1 cellular context compared by ENCODE assay signal in the genomic region with DNA sequence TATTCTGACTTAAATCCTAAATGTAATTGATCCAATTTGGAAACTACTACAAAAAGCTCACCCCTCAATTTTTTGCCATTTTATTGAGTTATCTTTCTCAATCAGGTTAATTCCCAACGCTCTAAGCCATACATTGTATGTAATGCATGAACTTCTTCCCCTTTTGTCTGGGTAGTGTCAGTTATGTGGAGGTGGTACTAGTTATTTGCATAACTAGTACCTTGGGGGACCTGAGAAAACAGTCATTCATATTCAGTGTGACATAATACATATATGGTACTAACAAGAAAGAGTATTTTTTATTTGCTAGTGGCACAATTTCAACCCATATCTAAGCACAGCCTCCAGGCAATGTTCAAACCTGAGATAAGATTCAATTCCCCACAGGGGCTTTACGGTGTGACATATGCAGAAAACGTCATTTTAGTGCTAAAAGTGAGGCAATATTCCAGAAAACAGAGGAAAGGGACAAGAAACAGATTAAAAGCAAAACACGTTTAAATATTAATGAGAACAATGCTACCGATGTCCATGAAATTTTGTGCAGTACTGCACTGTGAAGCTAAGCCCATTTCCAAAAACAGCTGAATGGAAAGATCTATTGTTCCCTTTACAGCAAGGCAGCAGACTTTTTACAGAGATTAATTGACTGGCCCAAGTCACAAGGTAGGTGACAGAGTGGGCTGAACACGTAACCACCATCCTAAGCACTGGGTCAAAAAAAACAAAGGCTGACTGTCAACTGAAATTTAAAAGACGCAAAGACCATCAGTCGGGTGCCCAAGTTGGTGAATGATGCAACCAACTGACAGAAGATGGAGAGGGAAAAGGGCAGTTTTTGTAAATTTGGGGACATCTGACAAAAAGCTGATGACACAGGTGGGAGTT.
A peak's percentile ranks its signal among the peaks of the same experiment; 100 is the strongest.
TF ChIP-seq lines count a peak whose summit lies in the region.

No MANE protein-coding gene starts in this region.

TF ChIP-seq in K562, 482 proteins besides CTCF, POLR2A, EP300 and RAD21 (continued from another document and continues in another):
- TF ChIP-seq, protein P1, sequence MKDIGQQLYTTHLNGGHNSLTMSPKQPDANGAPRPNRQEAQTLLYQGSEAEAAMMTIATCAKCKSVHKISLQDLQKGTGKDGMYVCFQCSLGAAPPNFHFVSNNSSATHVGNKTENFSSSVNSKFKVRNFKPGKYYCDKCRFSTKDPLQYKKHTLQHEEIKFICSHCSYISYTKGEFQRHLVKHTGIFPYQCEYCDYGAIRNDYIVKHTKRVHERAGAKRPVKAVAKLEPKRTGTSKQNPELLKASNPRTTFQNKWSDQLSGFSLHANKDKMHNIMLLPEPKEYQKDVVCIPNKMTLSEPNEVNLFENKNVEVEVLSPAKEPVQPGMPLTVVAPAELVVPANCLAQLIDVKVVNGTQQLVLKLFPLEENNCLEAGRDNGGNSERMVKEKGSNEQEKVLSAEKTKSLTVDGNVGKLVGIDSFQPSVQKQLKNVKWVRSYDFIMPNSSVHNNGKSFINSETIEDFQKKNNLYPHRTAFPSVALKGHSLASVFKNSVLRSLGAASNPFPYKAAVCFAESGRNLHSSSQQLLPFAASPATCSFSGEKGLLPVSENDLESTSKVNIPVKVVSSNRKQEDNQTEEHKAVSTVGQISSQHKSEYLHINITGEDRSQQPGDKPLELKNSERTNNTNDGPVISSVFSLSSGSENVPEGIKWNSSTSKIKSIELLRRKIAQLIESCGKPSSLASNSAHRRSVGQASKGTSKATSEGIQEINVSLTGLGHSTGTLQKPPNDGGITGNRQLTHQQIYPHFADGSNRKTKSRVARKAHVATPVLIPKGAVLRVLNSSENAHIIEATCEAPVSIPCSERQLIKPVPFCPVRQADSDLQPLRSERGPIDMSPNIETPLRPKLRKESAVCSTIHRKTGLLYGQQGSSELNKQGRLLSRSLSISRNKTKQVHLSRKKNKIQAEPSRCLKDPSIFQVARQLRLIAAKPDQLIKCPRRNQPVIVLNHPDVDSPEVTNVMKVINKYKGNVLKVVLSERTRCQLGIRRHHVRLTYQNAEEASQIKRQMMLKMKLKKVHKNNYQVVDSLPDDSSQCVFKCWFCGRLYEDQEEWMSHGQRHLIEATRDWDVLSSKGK (CRISPR knock-in tag; IDR thresholded peaks at IDR 0.05), result no peak
- no peak for TF ChIP-seq XRCC4 (IDR thresholded peaks at IDR 0.05; ENCODE audit: extremely low read depth, insufficient read depth, insufficient read length)
- no peak; the same call in 1 of the 2 replicates for TF ChIP-seq ZNF354B (CRISPR knock-in tag; IDR thresholded peaks at IDR 0.05)
- TF ChIP-seq TAL1 (IDR thresholded peaks at IDR 0.05), result peak; percentile 44
- TF ChIP-seq KLF16 (IDR thresholded peaks at IDR 0.05), result no peak
- no peak for TF ChIP-seq SMARCC2 (IDR thresholded peaks at IDR 0.05; ENCODE audit: low read depth)
- TF ChIP-seq ZFPM2 (CRISPR knock-in tag; IDR thresholded peaks at IDR 0.05), result 0 out of 2 replicates have a peak, but pooled peaks have one; percentile 38
- TF ChIP-seq FOXA3 (CRISPR knock-in tag; conservative IDR thresholded peaks at IDR 0.05 in 1 of 2, IDR thresholded peaks at IDR 0.05 in 1 of 2), result no peak
- no peak for TF ChIP-seq PHF8 (IDR thresholded peaks at IDR 0.05; ENCODE audit: borderline replicate concordance, low read length)
- peak; percentile 90 for TF ChIP-seq FOXJ2 (tag; IDR thresholded peaks at IDR 0.05)
- TF ChIP-seq, protein P2, sequence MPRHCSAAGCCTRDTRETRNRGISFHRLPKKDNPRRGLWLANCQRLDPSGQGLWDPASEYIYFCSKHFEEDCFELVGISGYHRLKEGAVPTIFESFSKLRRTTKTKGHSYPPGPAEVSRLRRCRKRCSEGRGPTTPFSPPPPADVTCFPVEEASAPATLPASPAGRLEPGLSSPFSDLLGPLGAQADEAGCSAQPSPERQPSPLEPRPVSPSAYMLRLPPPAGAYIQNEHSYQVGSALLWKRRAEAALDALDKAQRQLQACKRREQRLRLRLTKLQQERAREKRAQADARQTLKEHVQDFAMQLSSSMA (CRISPR knock-in tag; IDR thresholded peaks at IDR 0.05), result no peak
- TF ChIP-seq KDM4B (IDR thresholded peaks at IDR 0.05; ENCODE audit: borderline replicate concordance in 2 of 2, low read depth in 1 of 2), result no peak
- TF ChIP-seq, protein P3, sequence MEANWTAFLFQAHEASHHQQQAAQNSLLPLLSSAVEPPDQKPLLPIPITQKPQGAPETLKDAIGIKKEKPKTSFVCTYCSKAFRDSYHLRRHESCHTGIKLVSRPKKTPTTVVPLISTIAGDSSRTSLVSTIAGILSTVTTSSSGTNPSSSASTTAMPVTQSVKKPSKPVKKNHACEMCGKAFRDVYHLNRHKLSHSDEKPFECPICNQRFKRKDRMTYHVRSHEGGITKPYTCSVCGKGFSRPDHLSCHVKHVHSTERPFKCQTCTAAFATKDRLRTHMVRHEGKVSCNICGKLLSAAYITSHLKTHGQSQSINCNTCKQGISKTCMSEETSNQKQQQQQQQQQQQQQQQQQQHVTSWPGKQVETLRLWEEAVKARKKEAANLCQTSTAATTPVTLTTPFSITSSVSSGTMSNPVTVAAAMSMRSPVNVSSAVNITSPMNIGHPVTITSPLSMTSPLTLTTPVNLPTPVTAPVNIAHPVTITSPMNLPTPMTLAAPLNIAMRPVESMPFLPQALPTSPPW (CRISPR knock-in tag; IDR thresholded peaks at IDR 0.05), result peak; percentile 56
- TF ChIP-seq SAFB (IDR thresholded peaks at IDR 0.05; ENCODE audit: borderline replicate concordance, low read depth, low read length), result no peak
- TF ChIP-seq ZNF699 (CRISPR knock-in tag; IDR thresholded peaks at IDR 0.05; ENCODE audit: insufficient replicate concordance), result no peak
- peak; percentile 25; the same call in 1 of the 2 replicates for TF ChIP-seq ZNF41 (CRISPR knock-in tag; conservative IDR thresholded peaks at IDR 0.05)
- 0 out of 4 replicates have a peak, but pooled peaks of 1 of the 2 experiments have one; percentile 8 for TF ChIP-seq TEAD1 (CRISPR knock-in tag; IDR thresholded peaks at IDR 0.05)
- TF ChIP-seq PTRF (tag; IDR thresholded peaks at IDR 0.05), result no peak
- no peak for TF ChIP-seq CHD1 (IDR thresholded peaks at IDR 0.05; ENCODE audit: low read length)
- TF ChIP-seq PCBP2 (IDR thresholded peaks at IDR 0.05; ENCODE audit: low read depth, low read length, poor library complexity, severe bottlenecking), result no peak
- no peak for TF ChIP-seq RNF2 (IDR thresholded peaks at IDR 0.05)
- TF ChIP-seq NR3C1 (CRISPR knock-in tag; IDR thresholded peaks at IDR 0.05), result no peak
- no peak for TF ChIP-seq BRCA1 (IDR thresholded peaks at IDR 0.05)
- no peak for TF ChIP-seq BRCA1 (CRISPR knock-in tag; IDR thresholded peaks at IDR 0.05)
- TF ChIP-seq HMG20B (CRISPR knock-in tag; IDR thresholded peaks at IDR 0.05), result no peak
- no peak for TF ChIP-seq FOXJ3 (CRISPR knock-in tag; IDR thresholded peaks at IDR 0.05)
- TF ChIP-seq, protein P4, sequence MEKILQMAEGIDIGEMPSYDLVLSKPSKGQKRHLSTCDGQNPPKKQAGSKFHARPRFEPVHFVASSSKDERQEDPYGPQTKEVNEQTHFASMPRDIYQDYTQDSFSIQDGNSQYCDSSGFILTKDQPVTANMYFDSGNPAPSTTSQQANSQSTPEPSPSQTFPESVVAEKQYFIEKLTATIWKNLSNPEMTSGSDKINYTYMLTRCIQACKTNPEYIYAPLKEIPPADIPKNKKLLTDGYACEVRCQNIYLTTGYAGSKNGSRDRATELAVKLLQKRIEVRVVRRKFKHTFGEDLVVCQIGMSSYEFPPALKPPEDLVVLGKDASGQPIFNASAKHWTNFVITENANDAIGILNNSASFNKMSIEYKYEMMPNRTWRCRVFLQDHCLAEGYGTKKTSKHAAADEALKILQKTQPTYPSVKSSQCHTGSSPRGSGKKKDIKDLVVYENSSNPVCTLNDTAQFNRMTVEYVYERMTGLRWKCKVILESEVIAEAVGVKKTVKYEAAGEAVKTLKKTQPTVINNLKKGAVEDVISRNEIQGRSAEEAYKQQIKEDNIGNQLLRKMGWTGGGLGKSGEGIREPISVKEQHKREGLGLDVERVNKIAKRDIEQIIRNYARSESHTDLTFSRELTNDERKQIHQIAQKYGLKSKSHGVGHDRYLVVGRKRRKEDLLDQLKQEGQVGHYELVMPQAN (IDR thresholded peaks at IDR 0.05; ENCODE audit: borderline replicate concordance), result 0 out of 2 replicates have a peak, but pooled peaks have one; percentile 18
- TF ChIP-seq HDAC1 (IDR thresholded peaks at IDR 0.05), result no peak
- TF ChIP-seq GABPB1 (CRISPR knock-in tag; IDR thresholded peaks at IDR 0.05), result no peak
- no peak for TF ChIP-seq REST (CRISPR knock-in tag; IDR thresholded peaks at IDR 0.05; ENCODE audit: low read depth)
- TF ChIP-seq TGIF2 (CRISPR knock-in tag; IDR thresholded peaks at IDR 0.05), result no peak
- TF ChIP-seq NUFIP1 (IDR thresholded peaks at IDR 0.05; ENCODE audit: partially characterized antibody), result no peak
- TF ChIP-seq ETV5 (CRISPR knock-in tag; IDR thresholded peaks at IDR 0.05; ENCODE audit: low read depth), result 0 out of 2 replicates have a peak, but pooled peaks have one; percentile 10
- TF ChIP-seq, protein P5, sequence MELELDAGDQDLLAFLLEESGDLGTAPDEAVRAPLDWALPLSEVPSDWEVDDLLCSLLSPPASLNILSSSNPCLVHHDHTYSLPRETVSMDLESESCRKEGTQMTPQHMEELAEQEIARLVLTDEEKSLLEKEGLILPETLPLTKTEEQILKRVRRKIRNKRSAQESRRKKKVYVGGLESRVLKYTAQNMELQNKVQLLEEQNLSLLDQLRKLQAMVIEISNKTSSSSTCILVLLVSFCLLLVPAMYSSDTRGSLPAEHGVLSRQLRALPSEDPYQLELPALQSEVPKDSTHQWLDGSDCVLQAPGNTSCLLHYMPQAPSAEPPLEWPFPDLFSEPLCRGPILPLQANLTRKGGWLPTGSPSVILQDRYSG (tag; conservative IDR thresholded peaks at IDR 0.05; ENCODE audit: low read depth), result no peak; the same call in 1 of the 2 replicates
- TF ChIP-seq HDAC6 (IDR thresholded peaks at IDR 0.05; ENCODE audit: low read depth, low read length), result no peak
- TF ChIP-seq ZNF778 (CRISPR knock-in tag; IDR thresholded peaks at IDR 0.05), result no peak
- TF ChIP-seq POLR2H (tag; IDR thresholded peaks at IDR 0.05; ENCODE audit: low read depth), result peak; percentile 88
- TF ChIP-seq, protein P6, sequence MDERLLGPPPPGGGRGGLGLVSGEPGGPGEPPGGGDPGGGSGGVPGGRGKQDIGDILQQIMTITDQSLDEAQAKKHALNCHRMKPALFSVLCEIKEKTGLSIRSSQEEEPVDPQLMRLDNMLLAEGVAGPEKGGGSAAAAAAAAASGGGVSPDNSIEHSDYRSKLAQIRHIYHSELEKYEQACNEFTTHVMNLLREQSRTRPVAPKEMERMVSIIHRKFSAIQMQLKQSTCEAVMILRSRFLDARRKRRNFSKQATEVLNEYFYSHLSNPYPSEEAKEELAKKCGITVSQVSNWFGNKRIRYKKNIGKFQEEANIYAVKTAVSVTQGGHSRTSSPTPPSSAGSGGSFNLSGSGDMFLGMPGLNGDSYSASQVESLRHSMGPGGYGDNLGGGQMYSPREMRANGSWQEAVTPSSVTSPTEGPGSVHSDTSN (CRISPR knock-in tag; IDR thresholded peaks at IDR 0.05; ENCODE audit: low read depth), result no peak
- TF ChIP-seq, protein P6 (tag; conservative IDR thresholded peaks at IDR 0.05; ENCODE audit: low read depth), result peak; percentile 48; the same call in 1 of the 2 replicates
- no peak for TF ChIP-seq NELFE (IDR thresholded peaks at IDR 0.05; ENCODE audit: insufficient read depth, insufficient read length)
- peak; percentile 23; the same call in 1 of the 2 replicates for TF ChIP-seq CBFA2T2 (conservative IDR thresholded peaks at IDR 0.05)
- no peak for TF ChIP-seq DLX4 (CRISPR knock-in tag; IDR thresholded peaks at IDR 0.05)
- no peak for TF ChIP-seq NR2C2 (CRISPR knock-in tag; IDR thresholded peaks at IDR 0.05)
- peak; percentile 58 for TF ChIP-seq NR2C2 (tag; IDR thresholded peaks at IDR 0.05)
- TF ChIP-seq ARID2 (IDR thresholded peaks at IDR 0.05), result no peak
- no peak for TF ChIP-seq HNRNPUL1 (IDR thresholded peaks at IDR 0.05; ENCODE audit: low read length)
- TF ChIP-seq ETV1 (tag; conservative IDR thresholded peaks at IDR 0.05; ENCODE audit: low read depth), result no peak
- no peak for TF ChIP-seq FOS (IDR thresholded peaks at IDR 0.05; ENCODE audit: extremely low read depth, insufficient read length)
- peak; percentile 3; the same call in 1 of the 2 replicates for TF ChIP-seq MEF2D (tag; conservative IDR thresholded peaks at IDR 0.05; ENCODE audit: low read depth)
